Comparison of ENCODE assay signal across 9 cellular contexts in genomic region chr17:17191346-17191792, GRCh38. TPM values are rescaled to one million over a fixed set of nuclear protein-coding genes. Genes with fewer than 3 reads are reported as not detected.
DNase-seq lines count a peak whose midpoint lies in the region; ATAC-seq and TF ChIP-seq lines count a peak whose summit lies in the region.
"Had no signal": no experiment of that assay in that cellular context is flagged by ENCODE, and none has a peak within 500 bp of the region (broad histone marks: within the 10 kb centered on the region; RNA-seq: fewer than 3 reads in every experiment).

No MANE protein-coding gene starts in this region.

- H3K36me3 ChIP-seq in brain microvascular endothelial cell (replicated peaks) = peaks cover 21% of the 10 kb centered on the region
- H3K36me3 ChIP-seq in thoracic aorta = peaks cover 4% of the 10 kb centered on the region
- H3K36me3 ChIP-seq in tibial nerve = peaks cover 0 to 53% (median 0%) of the 10 kb centered on the region in 3 donors

- H3K27me3 ChIP-seq in brain microvascular endothelial cell (replicated peaks) = no peaks in the 10 kb centered on the region
- H3K27me3 ChIP-seq in thoracic aorta (replicated peaks; ENCODE audit: insufficient read depth) = no peaks in the 10 kb centered on the region
- no peaks in the 10 kb centered on the region for H3K27me3 ChIP-seq in tibial nerve

- intact Hi-C loops in left colon (cut with DNase I, micrococcal nuclease) = no loop called here

- peak; percentile 17 for ATAC-seq in left colon
- peak; percentile 91 for ATAC-seq in thoracic aorta (ENCODE audit: insufficient number of reproducible peaks, low FRiP score, low read depth)
- ATAC-seq in HG03097 (IDR thresholded peaks at IDR 0.05; ENCODE audit: low FRiP score, unreplicated experiment) = no peak

- H3K27ac ChIP-seq in brain microvascular endothelial cell = no peak overlapping the region
- H3K27ac ChIP-seq in thoracic aorta = peak overlapping the region; percentile 54 to 79
- peak overlapping the region in 2 of 4 donors; percentile 11 to 19 for H3K27ac ChIP-seq in tibial nerve

- peaks cover 19 to 37% of the 10 kb centered on the region in 2 donors for H3K4me1 ChIP-seq in thoracic aorta (ENCODE audit: control insufficient read depth in 1 of 2, low read depth in 2 of 2)
- peaks cover 0 to 17% (median 0%) of the 10 kb centered on the region in 4 donors for H3K4me1 ChIP-seq in tibial nerve

- no peak for TF ChIP-seq POLR2A in tibial nerve (IDR thresholded peaks at IDR 0.05)

- DNase-seq in HS-5 (ENCODE audit: low read depth) (peak; percentile 73), brain microvascular endothelial cell (peak; percentile 56), left colon (no peak), thoracic aorta (ENCODE audit: low spot score) (no peak), NCI-H2081 treated with DMSO at 0.1 percent for 48 hours (lab: John Stamatoyannopoulos, UW) (no peak), tibial nerve (ENCODE audit: low spot score in 2 of 2) (no peak), nucleus accumbens (lab: John Stamatoyannopoulos, UW) (no peak)
- DNase-seq: NCI-H774 had no signal

- in situ Hi-C loops in brain microvascular endothelial cell (cut with HindIII; ENCODE audit: low pct_ligation_motif_present, low sequenced_read_pairs) = no loop called here

- H3K4me3 ChIP-seq in brain microvascular endothelial cell (ENCODE audit: low read depth, low read length) (no peak overlapping the region), thoracic aorta (peak overlapping the region; percentile 31), tibial nerve (no peak overlapping the region)

- 58 to 73% methylated on average over 11 of the region's 11 CpGs for WGBS in tibial nerve, 2 donors

- no peak for TF ChIP-seq EP300 in tibial nerve (IDR thresholded peaks at IDR 0.05)

- TF ChIP-seq CTCF in brain microvascular endothelial cell (IDR thresholded peaks at IDR 0.05; ENCODE audit: low read depth, low read length, missing control alignments) (no peak), thoracic aorta (IDR thresholded peaks at IDR 0.05) (no peak), tibial nerve (IDR thresholded peaks at IDR 0.05) (no peak)

- no peaks in the 10 kb centered on the region for H3K9me3 ChIP-seq in thoracic aorta
- H3K9me3 ChIP-seq in tibial nerve = no peaks in the 10 kb centered on the region

RNA-seq across cellular contexts. Expression of gene PLD6, which starts 14.8 kb away (rescaled TPM):
- total RNA-seq in left colon (1 to 10 TPM in 1 of 2 donors, under 1 TPM in 1; 0.98 to 1.3 TPM), thoracic aorta (1 to 10 TPM in 1 of 2 donors, under 1 TPM in 1; 0.68 to 5.5 TPM), tibial nerve (10 to 100 TPM in 1 of 4 donors, 1 to 10 TPM in 3; 6.0 to 11.1 (median 8.2) TPM)

RNA-seq across cellular contexts. Expression of gene FLCN, which starts 45.6 kb away (rescaled TPM):
- 10 to 100 TPM; 46.9 to 50.1 TPM for total RNA-seq in left colon
- 100 to 1,000 TPM in 1 of 2 donors, 10 to 100 TPM in 1; 64.3 to 123 TPM for total RNA-seq in thoracic aorta
- total RNA-seq in tibial nerve = 10 to 100 TPM; 71.5 to 85.9 (median 76.6) TPM

Comparison
In these comparisons a context has a peak if more than half of its experiments do, and no peak if none do; other contexts are left out.
1. DNase-seq: peak in HS-5 (single experiment) and brain microvascular endothelial cell (single experiment); none in left colon (0 of 2), thoracic aorta (single experiment), NCI-H2081 treated with DMSO at 0.1 percent for 48 hours (single experiment), tibial nerve (0 of 2) and nucleus accumbens (0 of 56).